27 cellular contexts compared by ENCODE assay signal in genomic region chr3:100695696-100696095, GRCh38.
"Had no signal": no experiment of that assay in that cellular context is flagged by ENCODE, and none has a peak within 500 bp of the region (broad histone marks: within the 10 kb centered on the region; RNA-seq: fewer than 3 reads in every experiment).

No MANE protein-coding gene starts in this region.

- H3K4me3 ChIP-seq: MG63, Peyer's patch had no signal

- H3K27ac ChIP-seq: brain microvascular endothelial cell, VCaP had no signal

- H3K36me3 Mint-ChIP-seq: activated CD4-positive, alpha-beta memory T cell treated with anti-CD3 and anti-CD28 coated beads for 36 hours; activated naive CD8-positive, alpha-beta T cell had no signal

- H3K4me1 Mint-ChIP-seq: activated CD4-positive, alpha-beta T cell treated with anti-CD3 and anti-CD28 coated beads, Interleukin-2, amount 10 ng/mL, durations not matched to agents 7 days and 5 days; activated T-helper 17 cell treated with anti-CD3 and anti-CD28 coated beads, Interleukin-2, amount 50 U/mL, for 72 hours had no signal

- H3K36me3 ChIP-seq: brain microvascular endothelial cell had no signal

- H3K27me3 ChIP-seq: brain microvascular endothelial cell, Peyer's patch had no signal

- H3K9me3 ChIP-seq: MG63, Peyer's patch, SK-N-SH had no signal

- H3K27ac Mint-ChIP-seq: activated CD4-positive, alpha-beta memory T cell treated with anti-CD3 and anti-CD28 coated beads for 36 hours; activated CD4-positive, alpha-beta T cell treated with anti-CD3 and anti-CD28 coated beads, Interleukin-2, amount 10 ng/mL, durations not matched to agents 7 days and 5 days; activated naive CD4-positive, alpha-beta T cell treated with anti-CD3 and anti-CD28 coated beads for 36 hours; activated naive CD8-positive, alpha-beta T cell; activated T-helper 17 cell treated with anti-CD3 and anti-CD28 coated beads, Interleukin-2, amount 50 U/mL, for 72 hours had no signal

- H3K4me3 Mint-ChIP-seq: activated CD4-positive, alpha-beta memory T cell treated with anti-CD3 and anti-CD28 coated beads for 36 hours; activated CD4-positive, alpha-beta T cell treated with anti-CD3 and anti-CD28 coated beads, Interleukin-2, amount 10 ng/mL, durations not matched to agents 7 days and 5 days; activated naive CD4-positive, alpha-beta T cell treated with anti-CD3 and anti-CD28 coated beads for 36 hours; activated naive CD8-positive, alpha-beta T cell; activated T-helper 17 cell treated with anti-CD3 and anti-CD28 coated beads, Interleukin-2, amount 50 U/mL, for 72 hours had no signal

- DNase-seq: activated CD4-positive, alpha-beta memory T cell treated with anti-CD3 and anti-CD28 coated beads for 36 hours; activated CD4-positive, alpha-beta T cell treated with anti-CD3 and anti-CD28 coated beads, Interleukin-2, amount 10 ng/mL, durations not matched to agents 7 days and 5 days; activated CD4-positive, CD25-positive, alpha-beta regulatory T cell; activated gamma-delta T cell; activated naive CD4-positive, alpha-beta T cell treated with anti-CD3 and anti-CD28 coated beads for 36 hours; activated T-cell treated with anti-CD3 and anti-CD28 coated beads for 4 hours; activated T-cell treated with anti-CD3 and anti-CD28 coated beads, Interleukin-2, amount 50 U/mL, for 48 hours; brain microvascular endothelial cell; cerebellar nuclear complex; KBM-7; MG63; MV-4-11; NCI-H1092 treated with DMSO at 0.1 percent for 48 hours; NCI-H1417 treated with DMSO at 0.1 percent for 48 hours; NCI-H1694; NCI-H2029; NCI-H2107; NCI-H2171 treated with DMSO at 0.1 percent for 48 hours; NCI-H226; NCI-H526 treated with DMSO at 0.1 percent for 48 hours; NCI-H82; Peyer's patch; SK-N-SH; T-helper 1 cell had no signal

- H3K9me3 Mint-ChIP-seq: activated CD4-positive, alpha-beta memory T cell treated with anti-CD3 and anti-CD28 coated beads for 36 hours; activated naive CD4-positive, alpha-beta T cell treated with anti-CD3 and anti-CD28 coated beads for 36 hours; activated T-helper 17 cell treated with anti-CD3 and anti-CD28 coated beads, Interleukin-2, amount 50 U/mL, for 72 hours had no signal

- H3K9ac ChIP-seq: SK-N-SH had no signal

- H3K4me2 ChIP-seq: SK-N-SH had no signal
